8 cellular contexts compared by ENCODE assay signal in the genomic region with DNA sequence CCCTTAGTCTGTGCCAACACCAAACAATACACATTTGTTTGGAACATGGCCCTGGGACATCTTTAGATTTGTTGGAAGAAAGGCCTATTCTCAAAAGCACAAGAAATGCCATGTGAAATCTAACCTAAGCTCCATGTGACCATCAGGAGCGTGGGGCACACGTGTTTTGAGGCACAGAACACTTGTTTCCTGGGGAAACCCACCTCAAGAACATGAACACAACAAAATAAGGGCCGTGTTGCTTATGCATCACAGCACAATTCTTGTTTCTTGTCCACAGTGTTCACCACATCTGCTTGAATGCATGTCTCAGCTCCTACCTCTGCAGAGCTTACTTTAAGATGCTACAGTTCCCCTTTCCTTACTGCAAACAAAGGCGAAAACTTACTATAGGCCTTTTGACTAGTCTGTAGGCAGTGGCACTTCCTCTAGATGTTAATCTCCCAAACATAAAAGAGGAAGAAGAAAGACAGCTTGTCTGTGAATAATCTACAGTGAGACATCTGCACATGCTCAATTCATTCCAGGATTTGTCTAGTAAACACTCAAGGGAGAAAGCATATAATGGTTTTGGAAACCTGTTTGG.
DNase-seq lines count a peak whose midpoint lies in the region; ATAC-seq and TF ChIP-seq lines count a peak whose summit lies in the region.

No MANE protein-coding gene starts in this region.

- no peak overlapping the region for H2BK12ac ChIP-seq in H9 (ENCODE audit: insufficient read length, low read depth, low read length)

- CTCF ChIA-PET in activated CD8-positive, alpha-beta memory T cell treated with anti-CD3 and anti-CD28 coated beads, Interleukin-2, amount 10 ng/mL, durations not matched to agents 7 days and 5 days (lab: Charles Lee): interaction anchor here (0.8 to 1.9 kb wide), 5 partner anchors 13 to 44 kb away, joined by 3 to 5 read pairs (median 4); no protein-coding TSS in a partner anchor

- H3K23ac ChIP-seq in H9 (ENCODE audit: insufficient read length, low read depth, low read length): no peak overlapping the region

- no peak overlapping the region for H4K91ac ChIP-seq in H9 (ENCODE audit: insufficient read length, low read depth, low read length)

- intact Hi-C loops in activated T-helper 2 cell treated with anti-CD3 and anti-CD28 coated beads, Interferon-gamma antibody, Interleukin-2, Interleukin-4, amounts not matched to agents 10 μg/mL and 5 μg/mL and 100 μg/mL, durations not matched to agents 14 hours and 24 hours and 36 hours (cut with micrococcal nuclease): loop anchor here (1.0 to 2.0 kb wide), 3 partner anchors 8 to 15 kb away; no protein-coding TSS in a partner anchor

- H2BK120ac ChIP-seq in H9 (ENCODE audit: low read depth, low read length, poor library complexity, severe bottlenecking): no peak overlapping the region

- H2BK5ac ChIP-seq in H9 (ENCODE audit: insufficient read length, low read length): no peak overlapping the region

- ATAC-seq in activated CD8-positive, alpha-beta memory T cell treated with anti-CD3 and anti-CD28 coated beads, Interleukin-2, amount 10 ng/mL, durations not matched to agents 7 days and 5 days: peak; percentile 54
- ATAC-seq in HG02610 (IDR thresholded peaks at IDR 0.05; ENCODE audit: unreplicated experiment): peak; percentile 93

- H3K27me3 ChIP-seq in H9 (ENCODE audit: insufficient read depth, low read length): no peaks in the 10 kb centered on the region

- no peak overlapping the region for H3K14ac ChIP-seq in H9 (ENCODE audit: insufficient read depth, low read length)

- H3K4ac ChIP-seq in H9 (ENCODE audit: low read depth, low read length): no peak overlapping the region

- no peaks in the 10 kb centered on the region for H3K79me1 ChIP-seq in H9 (ENCODE audit: insufficient read depth, low read depth, low read length, poor library complexity, severe bottlenecking)

- H3K4me1 Mint-ChIP-seq in activated CD8-positive, alpha-beta memory T cell treated with anti-CD3 and anti-CD28 coated beads, Interleukin-2, amount 10 ng/mL, durations not matched to agents 7 days and 5 days: peaks cover 70% of the 10 kb centered on the region
- H3K4me1 Mint-ChIP-seq in activated T-helper 2 cell treated with anti-CD3 and anti-CD28 coated beads, Interferon-gamma antibody, Interleukin-2, Interleukin-4, amounts not matched to agents 10 μg/mL and 5 μg/mL and 100 μg/mL, durations not matched to agents 14 hours and 24 hours and 36 hours (ENCODE audit: low read depth): peaks cover 58% of the 10 kb centered on the region
- H3K4me1 Mint-ChIP-seq in H9: no peaks in the 10 kb centered on the region

- H3K27ac ChIP-seq in substantia nigra (ENCODE audit: low read depth, low read length, poor library complexity, severe bottlenecking): peak overlapping the region; percentile 39
- no peak overlapping the region for H3K27ac ChIP-seq in H9 (ENCODE audit: insufficient read length, low read depth, low read length)

- no peaks in the 10 kb centered on the region for H3K79me2 ChIP-seq in H9 (ENCODE audit: insufficient read depth, low read length)

- no peak overlapping the region for H2AK5ac ChIP-seq in H9 (ENCODE audit: insufficient read length, low read length)

- no peak overlapping the region for H3T11ph ChIP-seq in H9 (ENCODE audit: low read length)

- no peaks in the 10 kb centered on the region for H3K23me2 ChIP-seq in H9 (ENCODE audit: insufficient read length, low read depth, low read length, poor library complexity, severe bottlenecking)

- no peak overlapping the region for H3K18ac ChIP-seq in H9 (ENCODE audit: insufficient read length, low read depth, low read length)

- no peak for TF ChIP-seq CTCF in H9 (conservative IDR thresholded peaks at IDR 0.05)

- H4K8ac ChIP-seq in H9 (replicated peaks; ENCODE audit: insufficient read length, low read depth, low read length): no peak overlapping the region

- no peak overlapping the region for H2BK15ac ChIP-seq in H9 (ENCODE audit: low read depth, low read length)

- H3K27me3 Mint-ChIP-seq in activated CD8-positive, alpha-beta memory T cell treated with anti-CD3 and anti-CD28 coated beads, Interleukin-2, amount 10 ng/mL, durations not matched to agents 7 days and 5 days: no peaks in the 10 kb centered on the region
- H3K27me3 Mint-ChIP-seq in activated T-helper 2 cell treated with anti-CD3 and anti-CD28 coated beads, Interferon-gamma antibody, Interleukin-2, Interleukin-4, amounts not matched to agents 10 μg/mL and 5 μg/mL and 100 μg/mL, durations not matched to agents 14 hours and 24 hours and 36 hours (ENCODE audit: low read depth): no peaks in the 10 kb centered on the region
- no peaks in the 10 kb centered on the region for H3K27me3 Mint-ChIP-seq in H9 (ENCODE audit: low read depth)

- no peaks in the 10 kb centered on the region for H3K9me3 Mint-ChIP-seq in activated CD8-positive, alpha-beta memory T cell treated with anti-CD3 and anti-CD28 coated beads, Interleukin-2, amount 10 ng/mL, durations not matched to agents 7 days and 5 days (ENCODE audit: low read depth)
- no peaks in the 10 kb centered on the region for H3K9me3 Mint-ChIP-seq in activated T-helper 2 cell treated with anti-CD3 and anti-CD28 coated beads, Interferon-gamma antibody, Interleukin-2, Interleukin-4, amounts not matched to agents 10 μg/mL and 5 μg/mL and 100 μg/mL, durations not matched to agents 14 hours and 24 hours and 36 hours
- no peaks in the 10 kb centered on the region for H3K9me3 Mint-ChIP-seq in H9

- no peak overlapping the region for H3K4me2 ChIP-seq in H9 (ENCODE audit: insufficient read depth, insufficient read length, low read length)

- H2BK20ac ChIP-seq in H9 (ENCODE audit: low read depth, low read length, poor library complexity, severe bottlenecking): no peak overlapping the region

- no peaks in the 10 kb centered on the region for H3K9me3 ChIP-seq in H9 (ENCODE audit: control insufficient read depth, low read depth, low read length)

- peaks cover 26% of the 10 kb centered on the region for H3K36me3 Mint-ChIP-seq in activated CD8-positive, alpha-beta memory T cell treated with anti-CD3 and anti-CD28 coated beads, Interleukin-2, amount 10 ng/mL, durations not matched to agents 7 days and 5 days
- peaks cover 52% of the 10 kb centered on the region for H3K36me3 Mint-ChIP-seq in activated T-helper 2 cell treated with anti-CD3 and anti-CD28 coated beads, Interferon-gamma antibody, Interleukin-2, Interleukin-4, amounts not matched to agents 10 μg/mL and 5 μg/mL and 100 μg/mL, durations not matched to agents 14 hours and 24 hours and 36 hours (ENCODE audit: low read depth)
- H3K36me3 Mint-ChIP-seq in H9 (ENCODE audit: insufficient read depth in 1 of 3, low read depth in 3 of 3): no peaks in the 10 kb centered on the region

- H4K5ac ChIP-seq in H9 (ENCODE audit: insufficient read length, low read depth, low read length): no peak overlapping the region

- H3K9ac ChIP-seq in H9 (ENCODE audit: extremely low read depth, insufficient read length, low read length): no peak overlapping the region

- H4K20me1 ChIP-seq in H9 (ENCODE audit: control insufficient read depth, insufficient read depth, insufficient read length): no peaks in the 10 kb centered on the region

- peak overlapping the region; percentile 52 for H3K27ac Mint-ChIP-seq in activated CD8-positive, alpha-beta memory T cell treated with anti-CD3 and anti-CD28 coated beads, Interleukin-2, amount 10 ng/mL, durations not matched to agents 7 days and 5 days
- H3K27ac Mint-ChIP-seq in activated T-helper 2 cell treated with anti-CD3 and anti-CD28 coated beads, Interferon-gamma antibody, Interleukin-2, Interleukin-4, amounts not matched to agents 10 μg/mL and 5 μg/mL and 100 μg/mL, durations not matched to agents 14 hours and 24 hours and 36 hours: peak overlapping the region; percentile 80
- 0 out of 7 replicates have a peak overlapping the region, but pooled peaks of 1 of the 3 experiments have one; percentile 49 for H3K27ac Mint-ChIP-seq in H9

- H2AFZ ChIP-seq in H9 (ENCODE audit: low read length): no peak overlapping the region

- H3K4me1 ChIP-seq in H9 (ENCODE audit: insufficient read depth, low read length): no peaks in the 10 kb centered on the region

- H3K56ac ChIP-seq in H9 (ENCODE audit: insufficient read length, low read depth, low read length): no peak overlapping the region

- no peak overlapping the region for H3K4me3 Mint-ChIP-seq in activated CD8-positive, alpha-beta memory T cell treated with anti-CD3 and anti-CD28 coated beads, Interleukin-2, amount 10 ng/mL, durations not matched to agents 7 days and 5 days
- no peak overlapping the region for H3K4me3 Mint-ChIP-seq in activated T-helper 2 cell treated with anti-CD3 and anti-CD28 coated beads, Interferon-gamma antibody, Interleukin-2, Interleukin-4, amounts not matched to agents 10 μg/mL and 5 μg/mL and 100 μg/mL, durations not matched to agents 14 hours and 24 hours and 36 hours (ENCODE audit: low read depth)
- H3K4me3 Mint-ChIP-seq in H9: no peak overlapping the region

- no CpG with 5 or more reads among the region's 4 CpGs for WGBS in H9 (ENCODE audit: extremely low coverage, insufficient read length, low lambda C conversion rate)

- no peak for DNase-seq in activated CD8-positive, alpha-beta memory T cell treated with anti-CD3 and anti-CD28 coated beads, Interleukin-2, amount 10 ng/mL, durations not matched to agents 7 days and 5 days
- no peak for DNase-seq in activated CD8-positive, alpha-beta memory T cell treated with anti-CD3 and anti-CD28 coated beads for 24 hours
- DNase-seq in MV-4-11 (lab: John Stamatoyannopoulos, UW) (peak; percentile 99), substantia nigra (lab: John Stamatoyannopoulos, UW) (peak in 3 of 49 donors; percentile 8 to 13 (median 11)), 8988T (no peak), H9 (no peak)
- no peak for DNase-seq in activated T-helper 2 cell treated with anti-CD3 and anti-CD28 coated beads, Interferon-gamma antibody, Interleukin-2, Interleukin-4, amounts not matched to agents 10 μg/mL and 5 μg/mL and 100 μg/mL, durations not matched to agents 14 hours and 24 hours and 36 hours (ENCODE audit: low spot score)
